8 cellular contexts compared by ENCODE assay signal in genomic region chr3:197186887-197187588, GRCh38.
DNase-seq lines count a peak whose midpoint lies in the region; ATAC-seq, FAIRE-seq and TF ChIP-seq lines count a peak whose summit lies in the region.

No MANE protein-coding gene starts in this region.

- H3K27me3 Mint-ChIP-seq in stimulated activated memory B cell treated with anti-CD40 and anti-IgM and Interleukin-4, amounts not matched to agents 10 μg/mL and 1 μg/mL and 100 μg/mL, for 72 hours, result no peaks in the 10 kb centered on the region

- WGBS in K562 (ENCODE audit: insufficient coverage, low coverage, missing lambda C conversion rate), result 64% methylated on average over 1 of the region's 1 CpG

- peaks cover 4% of the 10 kb centered on the region for H3K36me3 Mint-ChIP-seq in stimulated activated memory B cell treated with anti-CD40 and anti-IgM and Interleukin-4, amounts not matched to agents 10 μg/mL and 1 μg/mL and 100 μg/mL, for 72 hours

- H3K4me3 ChIP-seq in GM12864 (ENCODE audit: low read depth, low read length), result no peak overlapping the region
- H3K4me3 ChIP-seq in K562, result no peak overlapping the region

- no peaks in the 10 kb centered on the region for H3K9me3 Mint-ChIP-seq in stimulated activated memory B cell treated with anti-CD40 and anti-IgM and Interleukin-4, amounts not matched to agents 10 μg/mL and 1 μg/mL and 100 μg/mL, for 72 hours

- TF ChIP-seq EP300 in K562 (IDR thresholded peaks at IDR 0.05; ENCODE audit: low read length), result no peak

- peak; percentile 78 for TF ChIP-seq CTCF in AG09319 (IDR thresholded peaks at IDR 0.05; ENCODE audit: low read depth, low read length)
- TF ChIP-seq CTCF in GM12864 (IDR thresholded peaks at IDR 0.05; ENCODE audit: low read depth, low read length, missing control alignments), result peak; percentile 70
- TF ChIP-seq CTCF in K562 (IDR thresholded peaks at IDR 0.05 in 2 of 3, conservative IDR thresholded peaks at IDR 0.05 in 1 of 3; ENCODE audit: insufficient read depth in 2 of 3, low read depth in 1 of 3, low read length in 3 of 3), result peak; percentile 48 to 82 (median 68); a peak in 5 of 6 replicates

- H3K27ac ChIP-seq in K562 (ENCODE audit: extremely low read depth, low read depth, low read length), result no peak overlapping the region

- ATAC-seq in K562 (peak; percentile 93), GM21390 (IDR thresholded peaks at IDR 0.05; ENCODE audit: unreplicated experiment) (no peak)
- peak; percentile 74 for ATAC-seq in stimulated activated memory B cell treated with anti-CD40 and anti-IgM and Interleukin-4, amounts not matched to agents 10 μg/mL and 1 μg/mL and 100 μg/mL, for 72 hours

- intact Hi-C loops in K562 (cut with micrococcal nuclease), result loop anchor here (1.0 to 10.0 kb wide), 5 partner anchors 152 to 662 kb away; no protein-coding TSS in a partner anchor

- H3K79me2 ChIP-seq in K562 (ENCODE audit: control insufficient read depth, insufficient read depth, low read length), result peaks cover 46% of the 10 kb centered on the region

- no peaks in the 10 kb centered on the region for H3K9me1 ChIP-seq in K562 (ENCODE audit: control insufficient read depth, insufficient read depth, low read length)

- peak; percentile 79 to 84 for TF ChIP-seq RAD21 in K562 (CRISPR knock-in tag; conservative IDR thresholded peaks at IDR 0.05 in 1 of 2, IDR thresholded peaks at IDR 0.05 in 1 of 2)

- no peaks in the 10 kb centered on the region for H3K27me3 ChIP-seq in K562 (ENCODE audit: control insufficient read depth in 2 of 2, insufficient read depth in 2 of 2, low read length in 2 of 2)

- no peaks in the 10 kb centered on the region; a peak in 1 of 5 replicates for H3K4me1 ChIP-seq in K562 (replicated peaks in 1 of 2; ENCODE audit: control insufficient read depth in 2 of 2, insufficient read depth in 2 of 2, low read length in 2 of 2)

- H3K9ac ChIP-seq in K562 (ENCODE audit: insufficient read depth in 1 of 2, low read depth in 2 of 2, low read length in 2 of 2), result no peak overlapping the region

- in situ Hi-C loops in K562 (cut with MboI), result loop anchor here (10.0 kb wide), 2 partner anchors 212 to 652 kb away; no protein-coding TSS in a partner anchor

- no peak overlapping the region for H3K4me3 Mint-ChIP-seq in stimulated activated memory B cell treated with anti-CD40 and anti-IgM and Interleukin-4, amounts not matched to agents 10 μg/mL and 1 μg/mL and 100 μg/mL, for 72 hours

- CTCF ChIA-PET in K562 (lab: Yijun Ruan, JAX; ENCODE audit: low intra/inter-chr PET ratio), result interaction anchor here (0.5 to 2.6 kb wide), 6 partner anchors 12 to 587 kb away, joined by 3 to 26 read pairs (median 4); no protein-coding TSS in a partner anchor

- H3K27ac Mint-ChIP-seq in stimulated activated memory B cell treated with anti-CD40 and anti-IgM and Interleukin-4, amounts not matched to agents 10 μg/mL and 1 μg/mL and 100 μg/mL, for 72 hours, result no peak overlapping the region

- DNase-seq in AG09319 (ENCODE audit: extremely low read depth, low read depth) (no peak), GM12864 (ENCODE audit: low read depth) (peak; percentile 36), HT-29 (ENCODE audit: low spot score) (peak; percentile 66), NCI-H82 (lab: John Stamatoyannopoulos, UW) (peak; percentile 89), K562 (ENCODE audit: extremely low read depth in 1 of 4, low spot score in 3 of 4) (peak; percentile 30 to 73 (median 46)), iPS-NIHi11 (ENCODE audit: low spot score) (peak; percentile 55)

- no peaks in the 10 kb centered on the region; the same call in 1 of the 2 replicates for H3K9me3 ChIP-seq in K562 (replicated peaks; ENCODE audit: control insufficient read depth, insufficient read depth, low read depth, low read length)

- peak; percentile 74 for FAIRE-seq in K562 (lab: Jason Lieb, UNC)

- no peak for TF ChIP-seq POLR2A in K562 (conservative IDR thresholded peaks at IDR 0.05)

- H3K36me3 ChIP-seq in K562 (ENCODE audit: control insufficient read depth, insufficient read depth, low read length), result peaks cover 7% of the 10 kb centered on the region; the same call in 2 of the 3 replicates

- POLR2A ChIA-PET in K562 (lab: Yijun Ruan, JAX), result no interaction called here

- peaks cover 4% of the 10 kb centered on the region; the same call in 1 of the 2 replicates for H4K20me1 ChIP-seq in K562 (replicated peaks; ENCODE audit: control insufficient read depth, insufficient read depth, low read length)

- no TSS peak for BruUV-seq in K562 (replicated peaks; lab: Mats Ljungman, UMichigan)

- no peak overlapping the region for H3K4me2 ChIP-seq in K562 (ENCODE audit: insufficient read depth, low read length)

- no peaks in the 10 kb centered on the region for H3K4me1 Mint-ChIP-seq in stimulated activated memory B cell treated with anti-CD40 and anti-IgM and Interleukin-4, amounts not matched to agents 10 μg/mL and 1 μg/mL and 100 μg/mL, for 72 hours

- H2AFZ ChIP-seq in K562 (ENCODE audit: low read depth, low read length), result no peak overlapping the region

TF ChIP-seq in K562, 482 proteins besides CTCF, POLR2A, EP300 and RAD21 (continues in another document):
- TF ChIP-seq SNRNP70 (optimal IDR thresholded peaks at IDR 0.05; ENCODE audit: low read depth, low read length), result no peak
- 0 out of 2 replicates have a peak, but pooled peaks have one; percentile 28 for TF ChIP-seq KLF16 (IDR thresholded peaks at IDR 0.05)
- peak; percentile 59 to 60; a peak in 3 of 4 replicates for TF ChIP-seq KDM1A (IDR thresholded peaks at IDR 0.05)
- TF ChIP-seq TARDBP (IDR thresholded peaks at IDR 0.05), result no peak
- TF ChIP-seq ARID3A (IDR thresholded peaks at IDR 0.05; ENCODE audit: borderline replicate concordance, low read depth, low read length), result 0 out of 2 replicates have a peak, but pooled peaks have one; percentile 42
- peak in 1 of 2 experiments; percentile 60; a peak in 1 of 4 replicates for TF ChIP-seq RCOR1 (IDR thresholded peaks at IDR 0.05; ENCODE audit: borderline replicate concordance in 1 of 2, low read depth in 2 of 2, low read length in 2 of 2)
- TF ChIP-seq DEAF1 (CRISPR knock-in tag; IDR thresholded peaks at IDR 0.05), result peak; percentile 62
- 0 out of 4 replicates have a peak, but pooled peaks of 1 of the 2 experiments have one; percentile 13 for TF ChIP-seq FOXK2 (conservative IDR thresholded peaks at IDR 0.05 in 1 of 2, IDR thresholded peaks at IDR 0.05 in 1 of 2; ENCODE audit: low read depth in 2 of 2)
- peak in 1 of 2 experiments; percentile 23; a peak in 1 of 4 replicates for TF ChIP-seq ARNT (IDR thresholded peaks at IDR 0.05)
- peak; percentile 48; the same call in 1 of the 2 replicates for TF ChIP-seq PKNOX1 (IDR thresholded peaks at IDR 0.05)
- TF ChIP-seq E2F3 (CRISPR knock-in tag; IDR thresholded peaks at IDR 0.05), result no peak
- TF ChIP-seq GATAD2B (IDR thresholded peaks at IDR 0.05; ENCODE audit: borderline replicate concordance), result peak; percentile 28; the same call in 1 of the 2 replicates
- 0 out of 2 replicates have a peak, but pooled peaks have one; percentile 3 for TF ChIP-seq TCF3 (CRISPR knock-in tag; IDR thresholded peaks at IDR 0.05)
- TF ChIP-seq MEIS2 (IDR thresholded peaks at IDR 0.05; ENCODE audit: partially characterized antibody), result peak; percentile 33
- TF ChIP-seq SMC3 (conservative IDR thresholded peaks at IDR 0.05; ENCODE audit: insufficient read depth, low read depth, low read length), result peak; percentile 54
- no peak for TF ChIP-seq TBP (optimal IDR thresholded peaks at IDR 0.05; ENCODE audit: low read depth, low read length)
